ENCODE assay signal across 22 cellular contexts in genomic region chr20:3059489-3059888, GRCh38. TPM values are rescaled to one million over a fixed set of nuclear protein-coding genes. Genes with fewer than 3 reads are reported as not detected.
"Had no signal": no experiment of that assay in that cellular context is flagged by ENCODE, and none has a peak within 500 bp of the region (broad histone marks: within the 10 kb centered on the region; RNA-seq: fewer than 3 reads in every experiment).

No MANE protein-coding gene starts in this region.

- H3K4me1 ChIP-seq: SJSA1 had no signal

- H3K27ac ChIP-seq: HL-60, SJSA1, SK-N-MC had no signal

- H3K4me3 ChIP-seq: MG63, SJSA1, SK-N-MC had no signal

- H3K27me3 ChIP-seq: MG63, SJSA1 had no signal

- DNase-seq: Karpas-422, KG1, MG63, NCI-H1092, NCI-H1105 treated with DMSO at 0.1 percent for 48 hours, NCI-H1436, NCI-H187, NCI-H2029, NCI-H2081 treated with DMSO at 0.1 percent for 48 hours, NCI-H2171, NCI-H226, NCI-H446, NCI-H510A, NCI-H524 treated with DMSO at 0.1 percent for 48 hours, NCI-H69, NCI-H774, Right ventricle myocardium superior, RPMI8226, SIG-M5 had no signal

- H3K36me3 ChIP-seq: MG63, SJSA1 had no signal

- H3K9me3 ChIP-seq: MG63, SJSA1 had no signal

RNA-seq across cellular contexts. Expression of gene OXT, which starts 11.9 kb away (rescaled TPM):
- total RNA-seq: Right ventricle myocardium superior, SJSA1 had no signal

RNA-seq across cellular contexts. Expression of gene GNRH2, which starts 16.1 kb away (rescaled TPM):
- total RNA-seq: Right ventricle myocardium superior, SJSA1 had no signal

RNA-seq across cellular contexts. Expression of gene AVP, which starts 25.0 kb away (rescaled TPM):
- total RNA-seq: SJSA1 had no signal
